Comparison of ENCODE assay signal across 26 cellular contexts in the genomic region with DNA sequence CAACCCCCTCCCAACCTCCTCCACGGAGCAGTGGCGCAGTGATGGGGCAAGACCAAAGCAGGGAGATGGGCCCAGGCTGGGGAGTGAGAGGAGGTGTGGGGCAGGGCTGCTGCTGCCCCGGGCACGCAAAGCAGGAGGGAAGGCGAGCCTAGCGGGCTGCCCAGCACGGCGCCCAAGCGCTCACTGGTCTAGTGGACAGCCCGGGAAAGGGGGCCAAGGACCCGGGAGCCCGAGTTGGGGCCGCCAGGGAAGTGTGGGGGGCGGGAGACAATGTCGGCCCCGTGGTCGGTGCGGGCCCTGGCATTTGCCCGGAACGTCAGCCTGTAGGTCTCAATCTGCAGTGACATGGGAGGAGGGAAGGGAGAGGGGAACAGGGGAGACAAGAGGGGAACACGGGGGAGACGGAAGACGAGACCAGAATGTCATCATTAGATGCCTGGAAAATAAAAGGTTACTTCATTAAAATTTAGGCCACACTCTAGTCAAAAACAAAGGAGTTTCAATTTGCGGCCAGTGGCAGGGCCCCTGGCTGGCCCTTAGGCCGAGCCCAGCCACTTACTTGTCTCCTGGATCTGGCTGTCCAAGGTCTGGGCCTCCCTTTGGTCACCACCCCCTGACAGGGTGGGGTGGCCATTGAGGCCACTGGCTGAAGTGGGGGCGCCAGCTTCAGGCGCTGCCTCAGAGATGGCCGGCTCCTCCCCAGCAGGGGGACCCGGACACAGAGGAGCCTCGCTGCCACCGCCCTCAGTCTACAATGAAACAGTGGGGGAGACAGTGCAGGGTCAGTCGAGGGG. TPM values are rescaled to one million over a fixed set of nuclear protein-coding genes. Genes with fewer than 3 reads are reported as not detected.
A peak's percentile ranks its signal among the peaks of the same experiment; 100 is the strongest.
DNase-seq lines count a peak whose midpoint lies in the region; ATAC-seq lines count a peak whose summit lies in the region.
"Had no signal": no experiment of that assay in that cellular context is flagged by ENCODE, and none has a peak within 500 bp of the region (broad histone marks: within the 10 kb centered on the region; RNA-seq: fewer than 3 reads in every experiment).

No MANE protein-coding gene starts in this region.

- H2BK5ac ChIP-seq in trophoblast cell (ENCODE audit: low read depth, low read length, poor library complexity): no peak overlapping the region

- H2AK5ac ChIP-seq in trophoblast cell (ENCODE audit: low read length): no peak overlapping the region

- H3K27me3 ChIP-seq in trophoblast cell (ENCODE audit: insufficient read depth, low read length): no peaks in the 10 kb centered on the region
- H3K27me3 ChIP-seq: adrenal gland, esophagus muscularis mucosa had no signal

- H2AFZ ChIP-seq in trophoblast cell (ENCODE audit: insufficient read depth, low read length, poor library complexity): no peak overlapping the region

- H3K18ac ChIP-seq in trophoblast cell (ENCODE audit: low read length): no peak overlapping the region

- H3K4me1 Mint-ChIP-seq in activated T-cell treated with anti-CD3 and anti-CD28 coated beads, Interleukin-2, amount 50 U/mL, for 24 hours (ENCODE audit: low read depth): no peaks in the 10 kb centered on the region
- H3K4me1 Mint-ChIP-seq in stimulated activated memory B cell treated with anti-CD40 and anti-IgM and Interleukin-4, amounts not matched to agents 10 μg/mL and 1 μg/mL and 100 μg/mL, for 72 hours: no peaks in the 10 kb centered on the region
- H3K4me1 Mint-ChIP-seq: mesothelial cell of epicardium had no signal

- H3K4me3 Mint-ChIP-seq in activated T-cell treated with anti-CD3 and anti-CD28 coated beads, Interleukin-2, amount 50 U/mL, for 24 hours: no peak overlapping the region
- H3K4me3 Mint-ChIP-seq in stimulated activated memory B cell treated with anti-CD40 and anti-IgM and Interleukin-4, amounts not matched to agents 10 μg/mL and 1 μg/mL and 100 μg/mL, for 72 hours: no peak overlapping the region
- H3K4me3 Mint-ChIP-seq: mesothelial cell of epicardium; natural killer cell treated with Interleukin-12 subunit alpha and Interleukin-12 subunit beta and Interleukin-15 and Interleukin-18, amount 100 ng/mL, for 72 hours had no signal

- WGBS in trophoblast cell (ENCODE audit: extremely low coverage, insufficient coverage, insufficient read length): no CpG with 5 or more reads among the region's 32 CpGs

- H3K27ac Mint-ChIP-seq in activated T-cell treated with anti-CD3 and anti-CD28 coated beads, Interleukin-2, amount 50 U/mL, for 24 hours: peak overlapping the region; percentile 75
- peak overlapping the region; percentile 11 for H3K27ac Mint-ChIP-seq in stimulated activated memory B cell treated with anti-CD40 and anti-IgM and Interleukin-4, amounts not matched to agents 10 μg/mL and 1 μg/mL and 100 μg/mL, for 72 hours
- H3K27ac Mint-ChIP-seq: mesothelial cell of epicardium had no signal

- peaks cover 87 to 94% of the 10 kb centered on the region in 2 experiments for H3K36me3 ChIP-seq in trophoblast cell (ENCODE audit: control insufficient read depth in 1 of 2, insufficient read depth in 2 of 2, low read length in 2 of 2)

- H3K36me3 Mint-ChIP-seq in activated T-cell treated with anti-CD3 and anti-CD28 coated beads, Interleukin-2, amount 50 U/mL, for 24 hours (ENCODE audit: low read depth): peaks cover 83% of the 10 kb centered on the region
- peaks cover 55% of the 10 kb centered on the region for H3K36me3 Mint-ChIP-seq in stimulated activated memory B cell treated with anti-CD40 and anti-IgM and Interleukin-4, amounts not matched to agents 10 μg/mL and 1 μg/mL and 100 μg/mL, for 72 hours
- H3K36me3 Mint-ChIP-seq: natural killer cell treated with Interleukin-12 subunit alpha and Interleukin-12 subunit beta and Interleukin-15 and Interleukin-18, amount 100 ng/mL, for 72 hours had no signal

- H2BK12ac ChIP-seq in trophoblast cell (ENCODE audit: low read length): no peak overlapping the region

- H3K4me2 ChIP-seq in trophoblast cell (ENCODE audit: low read length): no peak overlapping the region

- H3K4me3 ChIP-seq in trophoblast cell (ENCODE audit: low read depth, low read length): no peak overlapping the region
- H3K4me3 ChIP-seq: adrenal gland, esophagus muscularis mucosa, prostate gland had no signal

- no peak overlapping the region for H3K9ac ChIP-seq in trophoblast cell (ENCODE audit: low read length)

- H3K9me3 Mint-ChIP-seq in activated T-cell treated with anti-CD3 and anti-CD28 coated beads, Interleukin-2, amount 50 U/mL, for 24 hours: no peaks in the 10 kb centered on the region
- no peaks in the 10 kb centered on the region for H3K9me3 Mint-ChIP-seq in stimulated activated memory B cell treated with anti-CD40 and anti-IgM and Interleukin-4, amounts not matched to agents 10 μg/mL and 1 μg/mL and 100 μg/mL, for 72 hours
- H3K9me3 Mint-ChIP-seq: mesothelial cell of epicardium; natural killer cell treated with Interleukin-12 subunit alpha and Interleukin-12 subunit beta and Interleukin-15 and Interleukin-18, amount 100 ng/mL, for 72 hours had no signal

- H3K27me3 Mint-ChIP-seq in activated T-cell treated with anti-CD3 and anti-CD28 coated beads, Interleukin-2, amount 50 U/mL, for 24 hours: no peaks in the 10 kb centered on the region
- no peaks in the 10 kb centered on the region for H3K27me3 Mint-ChIP-seq in stimulated activated memory B cell treated with anti-CD40 and anti-IgM and Interleukin-4, amounts not matched to agents 10 μg/mL and 1 μg/mL and 100 μg/mL, for 72 hours
- H3K27me3 Mint-ChIP-seq: natural killer cell treated with Interleukin-12 subunit alpha and Interleukin-12 subunit beta and Interleukin-15 and Interleukin-18, amount 100 ng/mL, for 72 hours had no signal

- H3K14ac ChIP-seq in trophoblast cell (ENCODE audit: low read length): no peak overlapping the region

- H3K4ac ChIP-seq in trophoblast cell (ENCODE audit: low read depth, low read length): no peak overlapping the region

- DNase-seq in activated T-cell treated with anti-CD3 and anti-CD28 coated beads, Interleukin-2, amount 50 U/mL, for 24 hours: no peak
- DNase-seq in activated T-cell treated with anti-CD3 and anti-CD28 coated beads for 4 hours (no peak), medulla oblongata (ENCODE audit: extremely low spot score) (peak; percentile 62), trophoblast cell (no peak)
- DNase-seq: activated CD4-positive, alpha-beta T cell treated with anti-CD3 and anti-CD28 coated beads, Interleukin-2, amount 50 U/mL, for 4 hours; activated CD8-positive, alpha-beta memory T cell treated with anti-CD3 and anti-CD28 coated beads, Interleukin-2, amount 50 U/mL, for 48 hours; activated gamma-delta T cell; adrenal gland; effector CD8-positive, alpha-beta T cell; MV-4-11; NCI-H187 treated with DMSO at 0.1 percent for 48 hours; NCI-H226; NCI-H82; OCI-M1; SHP77 treated with DMSO at 0.1 percent for 48 hours; small intestine; stimulated activated CD4-positive, alpha-beta T cell treated with anti-CD3 and anti-CD28 coated beads, Interleukin-4, amount 100 ng/mL, for 1 hour; T-helper 1 cell had no signal

- no peak for ATAC-seq in stimulated activated memory B cell treated with anti-CD40 and anti-IgM and Interleukin-4, amounts not matched to agents 10 μg/mL and 1 μg/mL and 100 μg/mL, for 72 hours
- no peak for ATAC-seq in GM19452 (IDR thresholded peaks at IDR 0.05; ENCODE audit: unreplicated experiment)
- no peak for ATAC-seq in HG03378 (IDR thresholded peaks at IDR 0.05; ENCODE audit: unreplicated experiment)
- ATAC-seq: natural killer cell treated with Interleukin-12 subunit alpha and Interleukin-12 subunit beta and Interleukin-15 and Interleukin-18, amount 100 ng/mL, for 72 hours had no signal

- H3K27ac ChIP-seq in angular gyrus (ENCODE audit: low read depth, low read length): peak overlapping the region; percentile 35
- H3K27ac ChIP-seq in trophoblast cell (ENCODE audit: low read depth, low read length): no peak overlapping the region
- H3K27ac ChIP-seq: adrenal gland, prostate gland had no signal

- no peaks in the 10 kb centered on the region for H3K79me2 ChIP-seq in trophoblast cell (ENCODE audit: control insufficient read depth, insufficient read depth, low read length, poor library complexity)

- H4K12ac ChIP-seq in trophoblast cell (ENCODE audit: low read depth, low read length): no peak overlapping the region

- H4K8ac ChIP-seq in trophoblast cell (ENCODE audit: low read depth, low read length): no peak overlapping the region

- peaks cover 5% of the 10 kb centered on the region for H3K9me3 ChIP-seq in trophoblast cell (ENCODE audit: insufficient read depth, low read depth, low read length)
- H3K9me3 ChIP-seq: adrenal gland, esophagus muscularis mucosa, prostate gland had no signal

- H3K79me1 ChIP-seq in trophoblast cell (ENCODE audit: low read length): no peaks in the 10 kb centered on the region

- no peak overlapping the region for H3K23ac ChIP-seq in trophoblast cell (ENCODE audit: low read length)

- no peak overlapping the region for H2BK120ac ChIP-seq in trophoblast cell (ENCODE audit: insufficient read depth, low read length, poor library complexity)

- H4K91ac ChIP-seq in trophoblast cell (ENCODE audit: low read depth, low read length): no peak overlapping the region

- no peaks in the 10 kb centered on the region for H3K4me1 ChIP-seq in trophoblast cell (ENCODE audit: control insufficient read depth in 1 of 2, insufficient read depth in 2 of 2, low read length in 2 of 2)
- H3K4me1 ChIP-seq: prostate gland had no signal

RNA-seq across cellular contexts. Expression of gene DHX30, which starts 49.9 kb away (rescaled TPM):
- 31.1 and 31.4 TPM in 2 replicates for polyA plus RNA-seq in trophoblast cell (2013)
